In the genomic region with DNA sequence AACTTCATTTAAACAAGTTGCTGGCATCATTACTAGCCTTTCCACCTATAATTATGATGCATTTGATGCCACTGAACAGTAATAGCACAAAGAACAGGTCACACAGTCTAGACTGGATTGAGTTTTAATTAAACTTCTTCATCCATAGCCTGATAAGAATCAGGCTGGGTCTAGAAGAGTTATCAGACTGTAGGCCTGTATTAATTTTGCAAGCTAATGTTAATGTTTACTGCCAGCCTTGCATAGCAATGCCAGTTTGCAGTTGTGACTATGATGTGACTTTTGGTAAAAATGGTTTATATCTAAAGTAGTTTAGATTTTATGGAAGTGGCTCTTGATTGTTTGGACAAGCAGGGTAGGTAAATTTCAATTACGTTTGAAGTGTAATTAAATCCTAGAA, we compare ENCODE assay signal across 19 cellular contexts.
DNase-seq lines count a peak whose midpoint lies in the region; ATAC-seq and TF ChIP-seq lines count a peak whose summit lies in the region.
"Had no signal": no experiment of that assay in that cellular context is flagged by ENCODE, and none has a peak within 500 bp of the region (broad histone marks: within the 10 kb centered on the region; RNA-seq: fewer than 3 reads in every experiment).

No MANE protein-coding gene starts in this region.

- no peak overlapping the region for H3K4me2 ChIP-seq in smooth muscle cell
- H3K4me2 ChIP-seq: BLaER1 had no signal

- H3F3A ChIP-seq in smooth muscle cell (ENCODE audit: low read depth) = no peaks in the 10 kb centered on the region

- peak; percentile 2 for DNase-seq in NCI-H2196 treated with DMSO at 0.1 percent for 48 hours (lab: John Stamatoyannopoulos, UW; ENCODE audit: unreplicated experiment)
- no peak for DNase-seq in NCI-H2196 (lab: John Stamatoyannopoulos, UW; ENCODE audit: unreplicated experiment)
- DNase-seq in left lung = no peak
- no peak for DNase-seq in smooth muscle cell (lab: John Stamatoyannopoulos, UW; ENCODE audit: unreplicated experiment)
- DNase-seq in naive thymus-derived CD4-positive, alpha-beta T cell = no peak
- DNase-seq in NCI-H82 (lab: John Stamatoyannopoulos, UW) = no peak
- DNase-seq: Caco-2; CD4-positive, CD25-positive, alpha-beta regulatory T cell; CD8-positive, alpha-beta T cell; DMS153; GF-D8; GM23248; H7; HCEC 1CT had no signal

- no peak overlapping the region for H3K27ac Mint-ChIP-seq in naive thymus-derived CD4-positive, alpha-beta T cell
- H3K27ac Mint-ChIP-seq: B cell; CD4-positive, CD25-positive, alpha-beta regulatory T cell; CD8-positive, alpha-beta T cell had no signal

- peak; percentile 77 for ATAC-seq in left lung
- ATAC-seq in naive thymus-derived CD4-positive, alpha-beta T cell = no peak
- ATAC-seq: CD8-positive, alpha-beta T cell had no signal

- H3K9ac ChIP-seq in smooth muscle cell (ENCODE audit: low read depth) = no peak overlapping the region
- H3K9ac ChIP-seq: BLaER1, GM23248 had no signal

- intact Hi-C loops in left lung (cut with DNase I) = no loop called here
- intact Hi-C loops in naive thymus-derived CD4-positive, alpha-beta T cell (cut with micrococcal nuclease) = no loop called here

- WGBS in smooth muscle cell (ENCODE audit: low lambda C conversion rate) = 96% methylated on average over 1 of the region's 1 CpG

- H3K4me1 ChIP-seq in HEK293 (ENCODE audit: control insufficient read depth, insufficient read depth, low read length) = peaks cover 19% of the 10 kb centered on the region
- H3K4me1 ChIP-seq in left lung = no peaks in the 10 kb centered on the region
- H3K4me1 ChIP-seq in smooth muscle cell (ENCODE audit: low read depth) = peaks cover 7% of the 10 kb centered on the region
- H3K4me1 ChIP-seq in naive thymus-derived CD4-positive, alpha-beta T cell (ENCODE audit: control insufficient read depth in 2 of 2, insufficient read depth in 2 of 2, low read length in 2 of 2) = no peaks in the 10 kb centered on the region
- H3K4me1 ChIP-seq: BLaER1 had no signal

- H3K9me3 Mint-ChIP-seq in naive thymus-derived CD4-positive, alpha-beta T cell = no peaks in the 10 kb centered on the region
- H3K9me3 Mint-ChIP-seq: CD8-positive, alpha-beta T cell had no signal

- H3K9me3 ChIP-seq in HEK293 (ENCODE audit: control insufficient read depth, insufficient read depth, low read depth, low read length) = no peaks in the 10 kb centered on the region
- H3K9me3 ChIP-seq in left lung = no peaks in the 10 kb centered on the region
- H3K9me3 ChIP-seq in smooth muscle cell (replicated peaks; ENCODE audit: low read depth) = no peaks in the 10 kb centered on the region
- no peaks in the 10 kb centered on the region for H3K9me3 ChIP-seq in naive thymus-derived CD4-positive, alpha-beta T cell (ENCODE audit: control insufficient read depth in 2 of 3, low read length in 3 of 3)
- H3K9me3 ChIP-seq: BLaER1, Caco-2 had no signal

- no peak overlapping the region for H3K4me3 Mint-ChIP-seq in naive thymus-derived CD4-positive, alpha-beta T cell
- H3K4me3 Mint-ChIP-seq: B cell; CD4-positive, CD25-positive, alpha-beta regulatory T cell; CD8-positive, alpha-beta T cell had no signal

- CTCF ChIA-PET in HEK293 (lab: Yijun Ruan, JAX) = interaction anchor here (1.2 kb wide), 1 partner anchor 107 kb away, joined by 4 read pairs; no protein-coding TSS in a partner anchor
- CTCF ChIA-PET in naive thymus-derived CD4-positive, alpha-beta T cell (lab: Charles Lee) = no interaction called here

- H3K27me3 ChIP-seq in left lung = no peaks in the 10 kb centered on the region
- no peaks in the 10 kb centered on the region for H3K27me3 ChIP-seq in smooth muscle cell (ENCODE audit: low read depth)
- no peaks in the 10 kb centered on the region for H3K27me3 ChIP-seq in naive thymus-derived CD4-positive, alpha-beta T cell (ENCODE audit: control insufficient read depth in 2 of 2, insufficient read depth in 2 of 2, low read length in 2 of 2)
- H3K27me3 ChIP-seq: BLaER1 had no signal

- no peak overlapping the region for H2AFZ ChIP-seq in smooth muscle cell (ENCODE audit: low read depth)
- H2AFZ ChIP-seq: GM23248 had no signal

- POLR2A ChIA-PET in HEK293 (lab: Yijun Ruan, JAX) = no interaction called here
- POLR2A ChIA-PET in naive thymus-derived CD4-positive, alpha-beta T cell (lab: Charles Lee) = no interaction called here

- H3K27me3 Mint-ChIP-seq in naive thymus-derived CD4-positive, alpha-beta T cell = peaks cover 3 to 32% (median 11%) of the 10 kb centered on the region in 5 donors

- H3K79me2 ChIP-seq in smooth muscle cell (ENCODE audit: low read depth) = no peaks in the 10 kb centered on the region

- no peak for TF ChIP-seq CTCF in HEK293 (tag by site-specific recombination; IDR thresholded peaks at IDR 0.05)
- TF ChIP-seq CTCF in left lung (IDR thresholded peaks at IDR 0.05) = no peak
- no peak for TF ChIP-seq CTCF in smooth muscle cell (IDR thresholded peaks at IDR 0.05; ENCODE audit: borderline replicate concordance, insufficient read depth, poor library complexity, severe bottlenecking)

- H3K4me1 Mint-ChIP-seq in naive thymus-derived CD4-positive, alpha-beta T cell = no peaks in the 10 kb centered on the region
- H3K4me1 Mint-ChIP-seq: B cell; CD4-positive, CD25-positive, alpha-beta regulatory T cell had no signal

- H3K4me3 ChIP-seq in HEK293 (ENCODE audit: low read depth, low read length) = no peak overlapping the region
- H3K4me3 ChIP-seq in left lung = no peak overlapping the region
- no peak overlapping the region for H3K4me3 ChIP-seq in smooth muscle cell
- no peak overlapping the region for H3K4me3 ChIP-seq in naive thymus-derived CD4-positive, alpha-beta T cell (ENCODE audit: low read length)
- H3K4me3 ChIP-seq: BLaER1, GM23248 had no signal

- no peak overlapping the region for H3K27ac ChIP-seq in HEK293 (ENCODE audit: extremely low read depth, low read depth, low read length)
- H3K27ac ChIP-seq in left lung = no peak overlapping the region
- no peak overlapping the region for H3K27ac ChIP-seq in smooth muscle cell (ENCODE audit: low read depth)
- no peak overlapping the region for H3K27ac ChIP-seq in naive thymus-derived CD4-positive, alpha-beta T cell (ENCODE audit: low read depth, low read length)
- H3K27ac ChIP-seq: 22Rv1, BLaER1, C4-2B, GM23248 had no signal

- H3K36me3 ChIP-seq in HEK293 (ENCODE audit: control insufficient read depth in 2 of 2, insufficient read depth in 1 of 2, low read length in 2 of 2) (peaks cover 0 to under 1% of the 10 kb centered on the region in 2 experiments; a peak in 2 of 3 replicates), left lung (no peaks in the 10 kb centered on the region), smooth muscle cell (ENCODE audit: low read depth) (no peaks in the 10 kb centered on the region)
- no peaks in the 10 kb centered on the region for H3K36me3 ChIP-seq in naive thymus-derived CD4-positive, alpha-beta T cell (ENCODE audit: control insufficient read depth in 2 of 3, insufficient read depth in 3 of 3, low read length in 3 of 3)
- H3K36me3 ChIP-seq: BLaER1 had no signal

- no peaks in the 10 kb centered on the region for H3K36me3 Mint-ChIP-seq in naive thymus-derived CD4-positive, alpha-beta T cell
- H3K36me3 Mint-ChIP-seq: CD4-positive, CD25-positive, alpha-beta regulatory T cell; CD8-positive, alpha-beta T cell had no signal

- no peaks in the 10 kb centered on the region for H4K20me1 ChIP-seq in smooth muscle cell (ENCODE audit: low read depth)
- H4K20me1 ChIP-seq: BLaER1 had no signal

TF ChIP-seq in HEK293, 187 proteins besides CTCF, POLR2A, EP300 and RAD21:
- TF ChIP-seq PRDM6 (tag by site-specific recombination; IDR thresholded peaks at IDR 0.05) (peak; percentile 31; the same call in 1 of the 2 replicates), ZNF560 (tag by site-specific recombination; IDR thresholded peaks at IDR 0.05; ENCODE audit: borderline replicate concordance) (no peak)
